ENCODE assay signal across 1 cellular context in the genomic region with DNA sequence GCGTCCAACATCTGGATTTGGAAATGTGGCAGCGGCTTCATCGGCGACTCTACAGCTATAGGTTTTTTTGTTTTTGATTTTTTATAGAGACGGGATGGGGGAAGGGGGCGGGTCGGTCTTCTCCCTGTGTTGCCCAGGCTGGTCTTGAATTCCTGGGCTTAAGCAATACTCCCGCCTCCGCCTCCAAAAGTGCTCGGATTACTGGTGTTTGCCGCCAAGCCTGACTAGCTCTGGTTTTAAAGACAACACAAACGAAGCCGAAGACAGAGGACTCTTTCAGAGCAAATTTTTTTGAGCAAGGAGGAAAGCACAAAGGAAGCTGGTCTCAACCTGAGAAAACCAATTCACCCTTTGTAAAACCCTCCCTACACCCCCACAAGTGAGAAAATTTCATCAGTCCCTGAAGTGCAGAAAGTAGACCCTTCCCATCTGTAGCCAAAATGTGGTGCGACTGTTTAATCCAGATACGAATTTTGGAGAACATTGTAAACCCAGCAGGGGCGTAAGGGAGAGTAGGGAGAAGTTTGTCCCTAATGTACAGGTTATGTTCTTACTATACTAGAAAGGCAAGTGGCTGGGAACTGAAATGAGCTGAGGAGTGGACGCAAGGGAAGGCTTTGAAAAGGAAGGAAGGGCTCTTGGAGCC.
TF ChIP-seq lines count a peak whose summit lies in the region.

No MANE protein-coding gene starts in this region.

TF ChIP-seq in endothelial cell of umbilical vein, 7 proteins besides CTCF, POLR2A, EP300 and RAD21 (continued from another document):
- TF ChIP-seq, protein P1, sequence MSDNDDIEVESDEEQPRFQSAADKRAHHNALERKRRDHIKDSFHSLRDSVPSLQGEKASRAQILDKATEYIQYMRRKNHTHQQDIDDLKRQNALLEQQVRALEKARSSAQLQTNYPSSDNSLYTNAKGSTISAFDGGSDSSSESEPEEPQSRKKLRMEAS (IDR thresholded peaks at IDR 0.05; ENCODE audit: insufficient read depth, insufficient read length): no peak
